ENCODE assay signal across 8 cellular contexts in genomic region chr19:18290250-18291018, GRCh38. TPM values are rescaled to one million over a fixed set of nuclear protein-coding genes. Genes with fewer than 3 reads are reported as not detected.
A peak's percentile ranks its signal among the peaks of the same experiment; 100 is the strongest.
DNase-seq lines count a peak whose midpoint lies in the region; ATAC-seq and TF ChIP-seq lines count a peak whose summit lies in the region.

No MANE protein-coding gene starts in this region.

- H3K9ac ChIP-seq in BLaER1 treated with 17β-estradiol and CSF1 and Interleukin-3, amounts not matched to agents 10 nM and 100 nM: peak overlapping the region; percentile 81 to 98 (median 92); a peak in 21 of 22 replicates

- no peaks in the 10 kb centered on the region for H3K9me3 Mint-ChIP-seq in activated CD4-positive, alpha-beta memory T cell treated with anti-CD3 and anti-CD28 coated beads, Interleukin-2, amount 10 ng/mL, durations not matched to agents 7 days and 5 days

- no peaks in the 10 kb centered on the region for H3K36me3 ChIP-seq in BLaER1 treated with 17β-estradiol and CSF1 and Interleukin-3, amounts not matched to agents 10 nM and 100 nM
- no peaks in the 10 kb centered on the region for H3K36me3 ChIP-seq in esophagus (ENCODE audit: control insufficient read depth in 2 of 2, insufficient read depth in 2 of 2, low read length in 1 of 2)

- DNase-seq in activated CD4-positive, alpha-beta memory T cell treated with anti-CD3 and anti-CD28 coated beads, Interleukin-2, amount 10 ng/mL, durations not matched to agents 7 days and 5 days: peak; percentile 94
- peak; percentile 94 for DNase-seq in stimulated activated CD4-positive, alpha-beta T cell treated with anti-CD3 and anti-CD28 coated beads, Interleukin-15, amount 100 ng/mL, for 48 hours (ENCODE audit: low read depth in 2 of 2)
- no peak for DNase-seq in foreskin fibroblast
- no peak for DNase-seq in NCI-H2107 treated with DMSO at 0.1 percent for 48 hours (lab: John Stamatoyannopoulos, UW; ENCODE audit: unreplicated experiment)
- no peak for DNase-seq in kidney glomerular epithelial cell (lab: John Stamatoyannopoulos, UW)

- H3K4me1 ChIP-seq in BLaER1 treated with 17β-estradiol and CSF1 and Interleukin-3, amounts not matched to agents 10 nM and 100 nM: peaks cover 55 to 86% (median 73%) of the 10 kb centered on the region in 10 experiments
- peaks cover 5 to 6% of the 10 kb centered on the region in 2 donors for H3K4me1 ChIP-seq in esophagus (ENCODE audit: control insufficient read depth in 2 of 2, insufficient read depth in 2 of 2, low read length in 1 of 2)

- WGBS in esophagus, 2 donors: 29 to 37% methylated on average over 15 of the region's 15 CpGs

- peaks cover 18% of the 10 kb centered on the region for H3K36me3 Mint-ChIP-seq in activated CD4-positive, alpha-beta memory T cell treated with anti-CD3 and anti-CD28 coated beads, Interleukin-2, amount 10 ng/mL, durations not matched to agents 7 days and 5 days (ENCODE audit: low read depth)

- no peak for TF ChIP-seq CTCF in foreskin fibroblast (IDR thresholded peaks at IDR 0.05; ENCODE audit: low read depth, low read length)

- peak overlapping the region; percentile 93 to 99 (median 98) for H3K27ac ChIP-seq in BLaER1 treated with 17β-estradiol and CSF1 and Interleukin-3, amounts not matched to agents 10 nM and 100 nM
- H3K27ac ChIP-seq in esophagus (ENCODE audit: low read depth in 2 of 2, low read length in 1 of 2): peak overlapping the region; percentile 20 to 70

- H3K4me3 ChIP-seq in BLaER1 treated with 17β-estradiol and CSF1 and Interleukin-3, amounts not matched to agents 10 nM and 100 nM: peak overlapping the region in 1 of 10 experiments; percentile 35; a peak in 4 of 20 replicates
- H3K4me3 ChIP-seq in esophagus (ENCODE audit: low read depth in 1 of 2, low read length in 2 of 2) (no peak overlapping the region), foreskin fibroblast (ENCODE audit: low read depth in 1 of 2, low read length in 2 of 2) (no peak overlapping the region)

- H3K9me3 ChIP-seq in BLaER1 treated with 17β-estradiol and CSF1 and Interleukin-3, amounts not matched to agents 10 nM and 100 nM (replicated peaks in 1 of 11): no peaks in the 10 kb centered on the region
- H3K9me3 ChIP-seq in esophagus (ENCODE audit: control insufficient read depth in 2 of 2, insufficient read depth in 1 of 2, low read depth in 1 of 2, low read length in 1 of 2): peaks cover 0 to 2% of the 10 kb centered on the region in 2 donors

- H3K4me3 Mint-ChIP-seq in activated CD4-positive, alpha-beta memory T cell treated with anti-CD3 and anti-CD28 coated beads, Interleukin-2, amount 10 ng/mL, durations not matched to agents 7 days and 5 days: peak overlapping the region; percentile 96

- no peaks in the 10 kb centered on the region for H4K20me1 ChIP-seq in BLaER1 treated with 17β-estradiol and CSF1 and Interleukin-3, amounts not matched to agents 10 nM and 100 nM

- H3K4me2 ChIP-seq in BLaER1 treated with 17β-estradiol and CSF1 and Interleukin-3, amounts not matched to agents 10 nM and 100 nM: peak overlapping the region; percentile 88 to 99 (median 94)

- CTCF ChIA-PET in activated CD4-positive, alpha-beta memory T cell treated with anti-CD3 and anti-CD28 coated beads, Interleukin-2, amount 10 ng/mL, durations not matched to agents 7 days and 5 days (lab: Charles Lee): interaction anchor here (0.9 to 6.5 kb wide), 4 partner anchors 10 to 38 kb away, joined by 4 to 176 read pairs (median 22); partner anchors contain the start of genes JUND and LSM4

- no peaks in the 10 kb centered on the region for H3K27me3 ChIP-seq in BLaER1 treated with 17β-estradiol and CSF1 and Interleukin-3, amounts not matched to agents 10 nM and 100 nM
- H3K27me3 ChIP-seq in esophagus (ENCODE audit: control insufficient read depth in 1 of 2, insufficient read depth in 2 of 2, low read length in 2 of 2): no peaks in the 10 kb centered on the region

- peaks cover 76% of the 10 kb centered on the region for H3K4me1 Mint-ChIP-seq in activated CD4-positive, alpha-beta memory T cell treated with anti-CD3 and anti-CD28 coated beads, Interleukin-2, amount 10 ng/mL, durations not matched to agents 7 days and 5 days

- no peaks in the 10 kb centered on the region for H3K27me3 Mint-ChIP-seq in activated CD4-positive, alpha-beta memory T cell treated with anti-CD3 and anti-CD28 coated beads, Interleukin-2, amount 10 ng/mL, durations not matched to agents 7 days and 5 days

- POLR2A ChIA-PET in activated CD4-positive, alpha-beta memory T cell treated with anti-CD3 and anti-CD28 coated beads, Interleukin-2, amount 10 ng/mL, durations not matched to agents 7 days and 5 days (lab: Charles Lee): interaction anchor here (0.9 to 7.0 kb wide), 8 partner anchors 10 to 628 kb away, joined by 3 to 691 read pairs (median 4); partner anchors contain the start of genes COPE, DDX49, JUND and LSM4

- H3K27ac Mint-ChIP-seq in activated CD4-positive, alpha-beta memory T cell treated with anti-CD3 and anti-CD28 coated beads, Interleukin-2, amount 10 ng/mL, durations not matched to agents 7 days and 5 days: peak overlapping the region; percentile 97

- peak; percentile 42 for ATAC-seq in HG03432 (IDR thresholded peaks at IDR 0.05; ENCODE audit: unreplicated experiment)

RNA-seq across cellular contexts. Expression of gene JUND, which starts 9.0 kb away (rescaled TPM):
- 100 to 1,000 TPM; 390 to 402 TPM for total RNA-seq in activated CD4-positive, alpha-beta memory T cell treated with anti-CD3 and anti-CD28 coated beads, Interleukin-2, amount 10 ng/mL, durations not matched to agents 7 days and 5 days
- 10 to 100 TPM; 57.9 to 84.5 TPM for polyA plus RNA-seq in esophagus

RNA-seq across cellular contexts. Expression of gene IQCN, which starts 16.2 kb away (rescaled TPM):
- 1 to 10 TPM; 1.6 to 1.7 TPM for total RNA-seq in activated CD4-positive, alpha-beta memory T cell treated with anti-CD3 and anti-CD28 coated beads, Interleukin-2, amount 10 ng/mL, durations not matched to agents 7 days and 5 days
- 10 to 100 TPM in 1 of 2 donors, under 1 TPM in 1; 0.88 to 12.2 TPM for polyA plus RNA-seq in esophagus

RNA-seq across cellular contexts. Expression of gene LSM4, which starts 32.4 kb away (rescaled TPM):
- 100 to 1,000 TPM; 180 to 186 TPM for total RNA-seq in activated CD4-positive, alpha-beta memory T cell treated with anti-CD3 and anti-CD28 coated beads, Interleukin-2, amount 10 ng/mL, durations not matched to agents 7 days and 5 days
- 100 to 1,000 TPM in 1 of 2 donors, 10 to 100 TPM in 1; 96.9 to 113 TPM for polyA plus RNA-seq in esophagus

RNA-seq across cellular contexts. Expression of gene PGPEP1, which starts 50.0 kb away (rescaled TPM):
- 10 to 100 TPM; 42.7 to 44.0 TPM for total RNA-seq in activated CD4-positive, alpha-beta memory T cell treated with anti-CD3 and anti-CD28 coated beads, Interleukin-2, amount 10 ng/mL, durations not matched to agents 7 days and 5 days
- polyA plus RNA-seq in esophagus: 1 to 10 TPM; 1.8 to 1.9 TPM

Comparison
In these comparisons a context has a peak if more than half of its experiments do, and no peak if none do; other contexts are left out.
1. DNase-seq: peak in activated CD4-positive, alpha-beta memory T cell treated with anti-CD3 and anti-CD28 coated beads, Interleukin-2, amount 10 ng/mL, durations not matched to agents 7 days and 5 days (single experiment) and stimulated activated CD4-positive, alpha-beta T cell treated with anti-CD3 and anti-CD28 coated beads, Interleukin-15, amount 100 ng/mL, for 48 hours (2 of 2); none in foreskin fibroblast (0 of 2), NCI-H2107 treated with DMSO at 0.1 percent for 48 hours (single experiment) and kidney glomerular epithelial cell (single experiment).